ENCODE assay signal across 13 cellular contexts in genomic region chr17:80795737-80796136, GRCh38.
DNase-seq lines count a peak whose midpoint lies in the region; ATAC-seq and TF ChIP-seq lines count a peak whose summit lies in the region.
"Had no signal": no experiment of that assay in that cellular context is flagged by ENCODE, and none has a peak within 500 bp of the region (broad histone marks: within the 10 kb centered on the region; RNA-seq: fewer than 3 reads in every experiment).

No MANE protein-coding gene starts in this region.

- ATAC-seq in right cardiac atrium: peak; percentile 74 to 88

- H3K9me3 ChIP-seq in adrenal gland (replicated peaks in 1 of 3): no peaks in the 10 kb centered on the region
- no peaks in the 10 kb centered on the region for H3K9me3 ChIP-seq in right cardiac atrium (ENCODE audit: control insufficient read depth, low read length)
- H3K9me3 ChIP-seq: HAP-1 had no signal

- TF ChIP-seq POLR2A in adrenal gland (IDR thresholded peaks at IDR 0.05): no peak

- H3K36me3 ChIP-seq in adrenal gland (replicated peaks in 1 of 2): no peaks in the 10 kb centered on the region
- H3K36me3 ChIP-seq: HAP-1 had no signal

- peaks cover 20 to 46% of the 10 kb centered on the region in 2 donors for H3K4me1 ChIP-seq in adrenal gland (replicated peaks in 1 of 2)
- peaks cover 2% of the 10 kb centered on the region for H3K4me1 ChIP-seq in right cardiac atrium (ENCODE audit: control insufficient read depth, insufficient read depth, low read length)

- no peak for TF ChIP-seq CTCF in adrenal gland (IDR thresholded peaks at IDR 0.05)

- peak; percentile 7 for DNase-seq in NCI-H1105 treated with DMSO at 0.1 percent for 48 hours (lab: John Stamatoyannopoulos, UW)
- no peak for DNase-seq in NCI-H1105 (lab: John Stamatoyannopoulos, UW)
- DNase-seq in adrenal gland: peak; percentile 74 to 95 (median 83)
- peak; percentile 70 to 90 (median 85) for DNase-seq in right cardiac atrium
- DNase-seq in retina: peak; percentile 50
- no peak for DNase-seq in GM19238 (ENCODE audit: insufficient read length, low spot score)
- DNase-seq in ureter (ENCODE audit: low spot score): no peak
- no peak for DNase-seq in COLO829 (ENCODE audit: low spot score)
- DNase-seq: 8988T; activated naive CD8-positive, alpha-beta T cell treated with anti-CD3 and anti-CD28 coated beads, Interleukin-2, amount 10 ng/mL, durations not matched to agents 7 days and 5 days; stimulated activated CD8-positive, alpha-beta memory T cell treated with anti-CD3 and anti-CD28 coated beads, Interleukin-4, amount 100 ng/mL, for 48 hours had no signal

- no peak overlapping the region for H3K4me3 ChIP-seq in adrenal gland
- no peak overlapping the region for H3K4me3 ChIP-seq in right cardiac atrium (ENCODE audit: low read length)
- H3K4me3 ChIP-seq: HAP-1, skin epidermis had no signal

- peak overlapping the region in 2 of 5 donors; percentile 0 to 39 for H3K27ac ChIP-seq in adrenal gland
- H3K27ac ChIP-seq in right cardiac atrium (ENCODE audit: low read length): no peak overlapping the region
- H3K27ac ChIP-seq: skin epidermis had no signal

- 4 to 29% (median 22%) methylated on average over 9 to 14 of the region's 14 CpGs for WGBS in adrenal gland, 4 donors
- WGBS in right cardiac atrium: 43% methylated on average over 14 of the region's 14 CpGs

- H3K27me3 ChIP-seq in adrenal gland (no peaks in the 10 kb centered on the region), right cardiac atrium (ENCODE audit: control insufficient read depth, insufficient read depth) (no peaks in the 10 kb centered on the region)

- intact Hi-C loops in adrenal gland (cut with DNase I) (no loop called here), right cardiac atrium (cut with DNase I) (no loop called here)

Comparison
In these comparisons a context has a peak if more than half of its experiments do, and no peak if none do; other contexts are left out.
1. DNase-seq: peak in NCI-H1105 treated with DMSO at 0.1 percent for 48 hours (single experiment), adrenal gland (7 of 7), right cardiac atrium (3 of 3) and retina (single experiment); none in NCI-H1105 (single experiment), GM19238 (single experiment), ureter (single experiment) and COLO829 (single experiment).